In the genomic region with DNA sequence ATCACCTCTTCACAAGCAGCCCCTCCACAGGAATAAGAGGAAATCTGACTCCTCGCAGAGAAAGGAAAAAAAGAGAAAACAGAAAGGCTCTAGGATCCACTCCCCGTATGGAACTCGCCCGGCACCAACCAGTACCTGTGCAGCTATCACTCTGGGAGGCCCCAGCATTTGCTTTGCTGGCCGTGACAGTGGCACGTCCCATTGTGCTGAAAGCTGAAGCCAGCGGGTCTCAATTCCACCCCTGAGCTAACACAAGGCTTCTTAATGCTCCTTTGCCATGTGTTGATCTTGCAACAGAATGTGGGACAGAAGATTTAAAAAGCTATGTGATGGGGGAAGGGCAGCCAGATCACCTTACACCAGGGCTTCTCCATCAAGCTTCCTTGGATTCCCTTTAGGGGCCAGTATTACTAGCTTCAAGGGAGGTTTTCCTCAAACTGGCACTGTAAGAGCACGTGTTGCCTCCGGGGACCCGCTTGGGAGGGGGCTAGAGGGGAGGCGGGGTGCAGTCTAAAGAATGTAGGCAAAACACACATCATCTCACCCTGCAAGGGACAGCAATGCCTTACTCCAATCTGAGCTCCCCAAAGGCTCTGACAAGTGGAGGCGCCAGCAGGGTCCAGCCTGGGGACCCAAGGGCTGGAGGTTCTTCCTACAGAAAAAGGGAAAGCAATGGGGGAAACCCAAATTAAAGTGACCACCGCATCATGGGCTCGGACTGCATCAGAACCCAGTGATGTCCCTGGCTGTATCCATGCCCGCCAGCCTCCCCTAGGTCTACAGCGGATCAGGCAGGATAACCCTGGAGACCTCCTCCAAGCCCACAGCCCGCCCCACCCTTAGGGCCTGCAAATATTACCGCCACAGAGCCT, we compare ENCODE assay signal across 8 cellular contexts. TPM values are rescaled to one million over a fixed set of nuclear protein-coding genes. Genes with fewer than 3 reads are reported as not detected.
DNase-seq lines count a peak whose midpoint lies in the region; ATAC-seq and TF ChIP-seq lines count a peak whose summit lies in the region.

No MANE protein-coding gene starts in this region.

- peak; percentile 13 for DNase-seq in NCI-H748 (lab: John Stamatoyannopoulos, UW; ENCODE audit: unreplicated experiment)
- DNase-seq in NCI-H748 treated with DMSO at 0.1 percent for 48 hours (lab: John Stamatoyannopoulos, UW), result no peak
- no peak for DNase-seq in RWPE1 (ENCODE audit: low spot score)
- no peak for DNase-seq in epithelial cell of proximal tubule (ENCODE audit: low read depth)
- DNase-seq in naive B cell, result no peak
- no peak for DNase-seq in COLO829 (ENCODE audit: low spot score)
- no peak for DNase-seq in NCI-H1048 (lab: John Stamatoyannopoulos, UW)

- H3K4me3 Mint-ChIP-seq in naive B cell, result peak overlapping the region; percentile 74 to 91 (median 84)

- H3K9me3 Mint-ChIP-seq in naive B cell, result no peaks in the 10 kb centered on the region

- no peak for TF ChIP-seq CTCF in RWPE1 (conservative IDR thresholded peaks at IDR 0.05; ENCODE audit: low read depth)
- no peak for TF ChIP-seq CTCF in epithelial cell of proximal tubule (conservative IDR thresholded peaks at IDR 0.05; ENCODE audit: low read depth, low read length)

- CTCF ChIA-PET in RWPE1 (lab: Yijun Ruan, JAX), result interaction anchor here (0.6 to 1.4 kb wide), 6 partner anchors 9 to 1565 kb away, joined by 3 to 9 read pairs (median 4); no protein-coding TSS in a partner anchor

- H3K4me1 Mint-ChIP-seq in naive B cell, result peaks cover 8 to 31% (median 18%) of the 10 kb centered on the region in 3 donors

- peaks cover 0 to 7% of the 10 kb centered on the region in 2 donors for H3K36me3 Mint-ChIP-seq in naive B cell

- H3K27ac ChIP-seq in RWPE1, result peak overlapping the region; percentile 81

- H3K27ac Mint-ChIP-seq in naive B cell, result peak overlapping the region in 4 of 6 donors; percentile 2 to 73 (median 40)

- ATAC-seq in naive B cell (ENCODE audit: low read depth in 2 of 2) (no peak), GM18873 (IDR thresholded peaks at IDR 0.05; ENCODE audit: low FRiP score, unreplicated experiment) (no peak)

- H3K4me3 ChIP-seq in epithelial cell of proximal tubule (ENCODE audit: low read depth, low read length), result peak overlapping the region; percentile 78

- peaks cover 0 to 3% (median 0%) of the 10 kb centered on the region in 3 donors for H3K27me3 Mint-ChIP-seq in naive B cell

- POLR2A ChIA-PET in RWPE1 (lab: Yijun Ruan, JAX; ENCODE audit: low non-redundant PET), result interaction anchor here (0.8 kb wide), 2 partner anchors 54 to 60 kb away, joined by 3 read pairs; no protein-coding TSS in a partner anchor

RNA-seq across cellular contexts. Expression of gene USP46, which starts 1.2 kb away (rescaled TPM):
- total RNA-seq in epithelial cell of proximal tubule, result 8.5 and 9.5 TPM in 2 replicates
- 1 to 10 TPM; 1.2 to 5.2 (median 1.8) TPM for polyA plus RNA-seq in naive B cell (ENCODE audit: low read depth in 6 of 6)
